In genomic region chr6:36781669-36782068, GRCh38 we compare ENCODE assay signal across 24 cellular contexts. TPM values are rescaled to one million over a fixed set of nuclear protein-coding genes. Genes with fewer than 3 reads are reported as not detected.
DNase-seq lines count a peak whose midpoint lies in the region; ATAC-seq and TF ChIP-seq lines count a peak whose summit lies in the region.
"Had no signal": no experiment of that assay in that cellular context is flagged by ENCODE, and none has a peak within 500 bp of the region (broad histone marks: within the 10 kb centered on the region; RNA-seq: fewer than 3 reads in every experiment).

No MANE protein-coding gene starts in this region.

- peak overlapping the region in 3 of 11 experiments; percentile 2 to 26 (median 7); a peak in 4 of 22 replicates for H3K27ac ChIP-seq in BLaER1 treated with 17β-estradiol and CSF1 and Interleukin-3, amounts not matched to agents 10 nM and 100 nM
- H3K27ac ChIP-seq in body of pancreas = peak overlapping the region in 3 of 4 donors; percentile 11 to 64 (median 29)
- H3K27ac ChIP-seq: right atrium auricular region, transverse colon had no signal

- 0 out of 20 replicates have a peak overlapping the region, but pooled peaks of 1 of the 10 experiments have one; percentile 1 for H3K4me3 ChIP-seq in BLaER1 treated with 17β-estradiol and CSF1 and Interleukin-3, amounts not matched to agents 10 nM and 100 nM
- no peak overlapping the region for H3K4me3 ChIP-seq in body of pancreas
- H3K4me3 ChIP-seq: right atrium auricular region, transverse colon had no signal

- no peak for TF ChIP-seq POLR2A in body of pancreas (IDR thresholded peaks at IDR 0.05)

- no peaks in the 10 kb centered on the region for H3K36me3 ChIP-seq in BLaER1 treated with 17β-estradiol and CSF1 and Interleukin-3, amounts not matched to agents 10 nM and 100 nM
- no peaks in the 10 kb centered on the region for H3K36me3 ChIP-seq in body of pancreas (replicated peaks in 1 of 2; ENCODE audit: insufficient read depth in 1 of 2, low read depth in 2 of 2)
- H3K36me3 ChIP-seq: right atrium auricular region, transverse colon had no signal

- 65 to 69% methylated on average over 6 of the region's 8 CpGs for WGBS in body of pancreas, 2 donors

- intact Hi-C loops in body of pancreas (cut with DNase I) = no loop called here

- no peaks in the 10 kb centered on the region for H3K9me3 ChIP-seq in BLaER1 treated with 17β-estradiol and CSF1 and Interleukin-3, amounts not matched to agents 10 nM and 100 nM (replicated peaks in 1 of 11)
- no peaks in the 10 kb centered on the region for H3K9me3 ChIP-seq in body of pancreas
- H3K9me3 ChIP-seq: right atrium auricular region, transverse colon had no signal

- TF ChIP-seq CTCF in GM20000 (IDR thresholded peaks at IDR 0.05; ENCODE audit: extremely low read depth, missing control alignments) (no peak), body of pancreas (IDR thresholded peaks at IDR 0.05) (no peak)

- peaks cover 15 to 68% (median 53%) of the 10 kb centered on the region in 11 experiments; a peak in 21 of 22 replicates for H3K27me3 ChIP-seq in BLaER1 treated with 17β-estradiol and CSF1 and Interleukin-3, amounts not matched to agents 10 nM and 100 nM
- no peaks in the 10 kb centered on the region for H3K27me3 ChIP-seq in body of pancreas
- H3K27me3 ChIP-seq: right atrium auricular region, transverse colon had no signal

- H3K4me1 ChIP-seq in BLaER1 treated with 17β-estradiol and CSF1 and Interleukin-3, amounts not matched to agents 10 nM and 100 nM = peaks cover 29 to 47% (median 35%) of the 10 kb centered on the region in 10 experiments
- H3K4me1 ChIP-seq in body of pancreas = peaks cover 54% of the 10 kb centered on the region
- H3K4me1 ChIP-seq: right atrium auricular region had no signal

- peak overlapping the region; percentile 46 to 85 (median 80) for H3K4me2 ChIP-seq in BLaER1 treated with 17β-estradiol and CSF1 and Interleukin-3, amounts not matched to agents 10 nM and 100 nM

- peak; percentile 64 for ATAC-seq in HG03432 (IDR thresholded peaks at IDR 0.05; ENCODE audit: unreplicated experiment)
- no peak for ATAC-seq in body of pancreas
- no peak for ATAC-seq in HG03045 (IDR thresholded peaks at IDR 0.05; ENCODE audit: unreplicated experiment)
- ATAC-seq in GM18861 (IDR thresholded peaks at IDR 0.05; ENCODE audit: unreplicated experiment) = no peak
- ATAC-seq in GM21576 (IDR thresholded peaks at IDR 0.05; ENCODE audit: unreplicated experiment) = no peak
- ATAC-seq: effector memory CD8-positive, alpha-beta T cell; stimulated activated naive CD8-positive, alpha-beta T cell treated with anti-CD3 and anti-CD28 coated beads, Interleukin-15, Interleukin-2, amounts not matched to agents 100 U/mL and 50 U/mL, for 24 hours had no signal

- peak overlapping the region in 9 of 11 experiments; percentile 7 to 51 (median 38); a peak in 12 of 22 replicates for H3K9ac ChIP-seq in BLaER1 treated with 17β-estradiol and CSF1 and Interleukin-3, amounts not matched to agents 10 nM and 100 nM

- peaks cover 0 to 17% (median 10%) of the 10 kb centered on the region in 11 experiments; a peak in 10 of 22 replicates for H4K20me1 ChIP-seq in BLaER1 treated with 17β-estradiol and CSF1 and Interleukin-3, amounts not matched to agents 10 nM and 100 nM

- DNase-seq in GM20000 (ENCODE audit: low spot score) = peak; percentile 56
- no peak for DNase-seq in body of pancreas
- DNase-seq in SW 1271 (lab: John Stamatoyannopoulos, UW) = no peak
- DNase-seq: activated CD4-positive, alpha-beta T cell treated with anti-CD3 and anti-CD28 coated beads, Interleukin-2, amount 10 ng/mL, durations not matched to agents 24 days and 14 days; activated CD8-positive, alpha-beta memory T cell treated with anti-CD3 and anti-CD28 coated beads, Interleukin-2, amount 50 U/mL, for 48 hours; activated naive CD4-positive, alpha-beta T cell; aorta; CD4-positive, CD25-positive, alpha-beta regulatory T cell; DMS79; effector memory CD8-positive, alpha-beta T cell; glutamatergic neuron; NCI-H1417; occipital lobe; stimulated activated CD4-positive, alpha-beta T cell treated with anti-CD3 and anti-CD28 coated beads, Interleukin-15, amount 100 ng/mL, for 24 hours; stimulated activated naive CD8-positive, alpha-beta T cell treated with anti-CD3 and anti-CD28 coated beads, Interleukin-15, Interleukin-2, amounts not matched to agents 100 U/mL and 50 U/mL, for 24 hours; transverse colon had no signal

RNA-seq across cellular contexts. Expression of gene CPNE5, which starts 57.6 kb away (rescaled TPM):
- total RNA-seq in body of pancreas = under 1 TPM in 1 of 2 donors, not detected in 1; 0.78 TPM
- total RNA-seq: LHCN-M2, RPMI7951 had no signal
